Comparison of ENCODE assay signal across 10 cellular contexts in the genomic region with DNA sequence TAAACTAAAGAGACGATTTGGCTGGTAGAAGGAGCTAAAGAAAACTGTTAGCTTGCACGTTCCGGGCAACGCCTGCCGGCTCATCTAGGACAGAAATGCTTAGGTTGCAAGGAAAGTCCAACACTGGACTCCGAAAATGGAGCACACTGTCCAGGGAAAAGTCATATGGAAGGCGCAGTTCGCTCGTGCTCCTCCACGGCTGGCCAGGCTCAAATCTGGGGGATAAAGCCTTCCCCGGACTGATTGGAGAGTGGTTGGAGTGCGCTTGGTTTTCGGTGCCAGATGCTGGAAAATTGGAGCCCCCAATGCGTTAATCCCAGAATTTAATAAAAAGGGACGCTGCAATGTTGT. TPM values are rescaled to one million over a fixed set of nuclear protein-coding genes. Genes with fewer than 3 reads are reported as not detected.
DNase-seq lines count a peak whose midpoint lies in the region; ATAC-seq and TF ChIP-seq lines count a peak whose summit lies in the region.
"Had no signal": no experiment of that assay in that cellular context is flagged by ENCODE, and none has a peak within 500 bp of the region (broad histone marks: within the 10 kb centered on the region; RNA-seq: fewer than 3 reads in every experiment).

No MANE protein-coding gene starts in this region.

- ATAC-seq in IMR-90 (ENCODE audit: low read depth) (peak; percentile 9), left lung (peak; percentile 19)
- no peak for ATAC-seq in activated T-cell treated with anti-CD3 and anti-CD28 coated beads, Interleukin-2, amount 50 U/mL, for 4 hours
- ATAC-seq: activated CD8-positive, alpha-beta T cell treated with anti-CD3 and anti-CD28 coated beads, Interleukin-2, amount 10 ng/mL, durations not matched to agents 7 days and 5 days had no signal

- H3K27ac ChIP-seq in IMR-90 (ENCODE audit: insufficient read depth, low read length) = peak overlapping the region; percentile 67
- peak overlapping the region in 1 of 2 donors; percentile 8 for H3K27ac ChIP-seq in left lung
- no peak overlapping the region for H3K27ac ChIP-seq in subcutaneous abdominal adipose tissue (ENCODE audit: low read depth, low read length)

- TF ChIP-seq POLR2A in IMR-90 (IDR thresholded peaks at IDR 0.05; ENCODE audit: low read depth, low read length) = no peak

- H2AFZ ChIP-seq in IMR-90 (replicated peaks; ENCODE audit: low read length, poor library complexity) = peak overlapping the region; percentile 89

- no peaks in the 10 kb centered on the region for H3K27me3 ChIP-seq in IMR-90 (ENCODE audit: control insufficient read depth, insufficient read depth, low read length)
- H3K27me3 ChIP-seq in left lung = peaks cover 19 to 60% of the 10 kb centered on the region in 2 donors
- H3K27me3 ChIP-seq in subcutaneous abdominal adipose tissue (ENCODE audit: control insufficient read depth in 5 of 5, insufficient read depth in 4 of 5, low read length in 5 of 5) = peaks cover 7 to 21% (median 13%) of the 10 kb centered on the region in 5 donors

- in situ Hi-C loops in IMR-90 (cut with MboI; ENCODE audit: low sequenced_read_pairs) = no loop called here

- 3% methylated on average over 5 of the region's 15 CpGs; no CpG with 5 or more reads in 1 of the 2 experiments for WGBS in IMR-90 (ENCODE audit: extremely low coverage in 2 of 2, insufficient read length in 1 of 2), 2 experiments

- no peak for TF ChIP-seq RAD21 in IMR-90 (IDR thresholded peaks at IDR 0.05; ENCODE audit: low read length)

- H3K9me1 ChIP-seq in IMR-90 (ENCODE audit: insufficient read depth, low read length) = no peaks in the 10 kb centered on the region

- CTCF ChIA-PET in IMR-90 (lab: Yijun Ruan, JAX) = no interaction called here

- H4K5ac ChIP-seq in IMR-90 (ENCODE audit: low read depth, low read length) = peak overlapping the region; percentile 6; the same call in 1 of the 2 replicates

- H2BK20ac ChIP-seq in IMR-90 (ENCODE audit: low read depth, low read length) = peak overlapping the region; percentile 8; the same call in 1 of the 2 replicates

- peak overlapping the region; percentile 78 for H3K4ac ChIP-seq in IMR-90 (ENCODE audit: low read depth, low read length)

- H3K14ac ChIP-seq in IMR-90 (replicated peaks; ENCODE audit: low read depth, low read length) = peak overlapping the region; percentile 74

- peaks cover 0 to 17% of the 10 kb centered on the region in 2 experiments; a peak in 2 of 4 replicates for H3K79me1 ChIP-seq in IMR-90 (ENCODE audit: low read depth in 1 of 2, low read length in 2 of 2)

- peaks cover 9% of the 10 kb centered on the region for H3K4me1 Mint-ChIP-seq in activated T-cell treated with anti-CD3 and anti-CD28 coated beads, Interleukin-2, amount 50 U/mL, for 4 hours (ENCODE audit: low read depth)

- DNase-seq in IMR-90 = peak; percentile 33
- peak; percentile 22 for DNase-seq in choroid plexus epithelial cell (ENCODE audit: low read depth)
- no peak for DNase-seq in left lung
- DNase-seq in stimulated activated CD4-positive, alpha-beta T cell treated with anti-CD3 and anti-CD28 coated beads, Interleukin-1b, Interleukin-23, amount 100 ng/mL, for 48 hours = no peak
- DNase-seq in activated T-cell treated with anti-CD3 and anti-CD28 coated beads, Interleukin-2, amount 50 U/mL, for 4 hours = no peak
- no peak for DNase-seq in effector CD8-positive, alpha-beta T cell (lab: John Stamatoyannopoulos, UW)
- no peak for DNase-seq in GM19240 (ENCODE audit: insufficient read length, low spot score)
- DNase-seq: activated CD8-positive, alpha-beta T cell treated with anti-CD3 and anti-CD28 coated beads, Interleukin-2, amount 10 ng/mL, durations not matched to agents 7 days and 5 days; foreskin melanocyte had no signal

- H3K56ac ChIP-seq in IMR-90 (ENCODE audit: extremely low read depth, insufficient read depth, low read length) = peak overlapping the region; percentile 92

- peak overlapping the region; percentile 88 for H3K4me3 ChIP-seq in IMR-90 (ENCODE audit: insufficient read depth, low read depth, low read length)
- H3K4me3 ChIP-seq in choroid plexus epithelial cell (ENCODE audit: low read depth, low read length) = peak overlapping the region; percentile 60
- H3K4me3 ChIP-seq in left lung = peak overlapping the region; percentile 23 to 26
- H3K4me3 ChIP-seq in subcutaneous abdominal adipose tissue (ENCODE audit: low read depth in 1 of 5, low read length in 5 of 5) = peak overlapping the region; percentile 54 to 74 (median 64)

- H2BK120ac ChIP-seq in IMR-90 (ENCODE audit: low read depth, low read length) = peak overlapping the region; percentile 79

- POLR2A ChIA-PET in IMR-90 (lab: Charles Lee; ENCODE audit: unreplicated experiment) = no interaction called here

- H4K8ac ChIP-seq in IMR-90 (ENCODE audit: low read depth in 2 of 2, low read length in 2 of 2) = peak overlapping the region; percentile 30 to 41; a peak in 2 of 4 replicates

- peaks cover 40% of the 10 kb centered on the region for H3K27me3 Mint-ChIP-seq in activated T-cell treated with anti-CD3 and anti-CD28 coated beads, Interleukin-2, amount 50 U/mL, for 4 hours (ENCODE audit: low read depth)

- dilution Hi-C loops in IMR-90 (cut with HindIII; ENCODE audit: low sequenced_read_pairs, unreplicated experiment) = no loop called here

- BruUV-seq in IMR-90 (replicated peaks; lab: Mats Ljungman, UMichigan) = TSS peak; percentile 25

- peak overlapping the region; percentile 47; the same call in 1 of the 3 replicates for H2BK15ac ChIP-seq in IMR-90 (ENCODE audit: low read depth, low read length)

- no peaks in the 10 kb centered on the region for H4K20me1 ChIP-seq in IMR-90 (ENCODE audit: insufficient read depth, low read length)

- no peak overlapping the region for H2AK5ac ChIP-seq in IMR-90 (ENCODE audit: low read depth, low read length)

- H3K4me2 ChIP-seq in IMR-90 (ENCODE audit: low read depth, low read length) = peak overlapping the region; percentile 82

- H3K36me3 ChIP-seq in IMR-90 (ENCODE audit: control insufficient read depth, insufficient read depth, low read length) (no peaks in the 10 kb centered on the region), left lung (no peaks in the 10 kb centered on the region), subcutaneous abdominal adipose tissue (ENCODE audit: control insufficient read depth in 5 of 5, insufficient read depth in 5 of 5, low read length in 5 of 5) (no peaks in the 10 kb centered on the region)

- no peak for TF ChIP-seq CTCF in IMR-90 (conservative IDR thresholded peaks at IDR 0.05; ENCODE audit: low read depth, low read length)
- no peak for TF ChIP-seq CTCF in choroid plexus epithelial cell (conservative IDR thresholded peaks at IDR 0.05; ENCODE audit: low read depth, low read length)
- no peak for TF ChIP-seq CTCF in left lung (IDR thresholded peaks at IDR 0.05)

- no peaks in the 10 kb centered on the region for H3K9me3 Mint-ChIP-seq in activated T-cell treated with anti-CD3 and anti-CD28 coated beads, Interleukin-2, amount 50 U/mL, for 4 hours

- peaks cover 5% of the 10 kb centered on the region for H3K4me1 ChIP-seq in IMR-90 (ENCODE audit: control insufficient read depth, insufficient read depth, low read length)
- H3K4me1 ChIP-seq in left lung = peaks cover 7 to 9% of the 10 kb centered on the region in 2 donors
- H3K4me1 ChIP-seq in subcutaneous abdominal adipose tissue (ENCODE audit: control insufficient read depth in 5 of 5, insufficient read depth in 5 of 5, low read length in 5 of 5) = peaks cover 3 to 18% (median 13%) of the 10 kb centered on the region in 5 donors

- H2BK5ac ChIP-seq in IMR-90 (ENCODE audit: low read depth, low read length, poor library complexity, severe bottlenecking) = peak overlapping the region; percentile 66

- intact Hi-C loops in IMR-90 (cut with micrococcal nuclease) = loop anchor here (1.0 to 10.0 kb wide), 5 partner anchors 88 to 790 kb away; no protein-coding TSS in a partner anchor
- intact Hi-C loops in left lung (cut with DNase I) = no loop called here

- H3K9ac ChIP-seq in IMR-90 (ENCODE audit: low read depth, low read length) (peak overlapping the region; percentile 86), subcutaneous abdominal adipose tissue (ENCODE audit: low read length in 5 of 5) (peak overlapping the region in 2 of 5 donors; percentile 14 to 22)

- peak overlapping the region; percentile 74 for H4K91ac ChIP-seq in IMR-90 (ENCODE audit: insufficient read depth, low read depth, low read length)

- peak overlapping the region; percentile 52 for H3K18ac ChIP-seq in IMR-90 (ENCODE audit: low read depth, low read length)

- H3K23ac ChIP-seq in IMR-90 (ENCODE audit: low read depth, low read length) = peak overlapping the region; percentile 91

- H3K4me3 Mint-ChIP-seq in activated T-cell treated with anti-CD3 and anti-CD28 coated beads, Interleukin-2, amount 50 U/mL, for 4 hours = no peak overlapping the region
- H3K4me3 Mint-ChIP-seq: activated CD8-positive, alpha-beta T cell treated with anti-CD3 and anti-CD28 coated beads, Interleukin-2, amount 10 ng/mL, durations not matched to agents 7 days and 5 days had no signal

- H3K9me3 ChIP-seq in IMR-90 (ENCODE audit: control insufficient read depth, insufficient read depth, low read length) (no peaks in the 10 kb centered on the region), left lung (no peaks in the 10 kb centered on the region), subcutaneous abdominal adipose tissue (ENCODE audit: control insufficient read depth in 5 of 5, low read length in 5 of 5) (no peaks in the 10 kb centered on the region)

- H2AK9ac ChIP-seq in IMR-90 (replicated peaks; ENCODE audit: low read depth, low read length, poor library complexity) = no peak overlapping the region

- H3K36me3 Mint-ChIP-seq in activated T-cell treated with anti-CD3 and anti-CD28 coated beads, Interleukin-2, amount 50 U/mL, for 4 hours (ENCODE audit: insufficient read depth) = no peaks in the 10 kb centered on the region

TF ChIP-seq in IMR-90, 13 proteins besides CTCF, POLR2A, EP300 and RAD21 (continues in another document):
- TF ChIP-seq RCOR1 (IDR thresholded peaks at IDR 0.05; ENCODE audit: insufficient replicate concordance, low read length) = no peak
- 0 out of 2 replicates have a peak, but pooled peaks have one; percentile 34 for TF ChIP-seq MXI1 (IDR thresholded peaks at IDR 0.05; ENCODE audit: borderline replicate concordance, low read depth, low read length)
- no peak for TF ChIP-seq MAZ (IDR thresholded peaks at IDR 0.05; ENCODE audit: borderline replicate concordance, low read depth, low read length)
- TF ChIP-seq CHD1 (IDR thresholded peaks at IDR 0.05; ENCODE audit: low read depth, low read length) = 0 out of 2 replicates have a peak, but pooled peaks have one; percentile 5
- no peak for TF ChIP-seq RFX5 (IDR thresholded peaks at IDR 0.05; ENCODE audit: low read depth, low read length)
- TF ChIP-seq NFE2L2 (IDR thresholded peaks at IDR 0.05; ENCODE audit: low read depth, low read length) = no peak

RNA-seq across cellular contexts. Expression of gene CDH6, which starts 0.9 kb away (rescaled TPM):
- total RNA-seq in IMR-90 (2012; rRNA removed) (211 and 232 TPM in 2 replicates), left lung (10 to 100 TPM in 1 of 2 donors, 1 to 10 TPM in 1; 9.3 to 13.2 TPM)
- 69.1 and 72.2 TPM in 2 replicates for polyA plus RNA-seq in IMR-90 (2012; rRNA removed)
- polyA plus RNA-seq in IMR-90 (2012; cell fraction: cytosol; rRNA removed) = 21.5 and 33.5 TPM in 2 replicates
- 22.6 and 44.0 TPM in 2 replicates for polyA plus RNA-seq in IMR-90 (2012; cell fraction: nucleus; rRNA removed; ENCODE audit: low replicate concordance)
- not detected for total RNA-seq in activated T-cell treated with anti-CD3 and anti-CD28 coated beads, Interleukin-2, amount 50 U/mL, for 4 hours
- total RNA-seq: activated CD8-positive, alpha-beta T cell treated with anti-CD3 and anti-CD28 coated beads, Interleukin-2, amount 10 ng/mL, durations not matched to agents 7 days and 5 days had no signal

Comparison
In these comparisons a context has a peak if more than half of its experiments do, and no peak if none do; other contexts are left out.
1. ATAC-seq: peak in IMR-90 (single experiment) and left lung (single experiment); none in activated T-cell treated with anti-CD3 and anti-CD28 coated beads, Interleukin-2, amount 50 U/mL, for 4 hours (0 of 2).
2. DNase-seq: peak in IMR-90 (single experiment) and choroid plexus epithelial cell (single experiment); none in left lung (0 of 2), stimulated activated CD4-positive, alpha-beta T cell treated with anti-CD3 and anti-CD28 coated beads, Interleukin-1b, Interleukin-23, amount 100 ng/mL, for 48 hours (single experiment), activated T-cell treated with anti-CD3 and anti-CD28 coated beads, Interleukin-2, amount 50 U/mL, for 4 hours (single experiment), effector CD8-positive, alpha-beta T cell (single experiment) and GM19240 (single experiment).
3. H3K4me3 ChIP-seq: peak in every context shown above with its lines; median percentile 88 in IMR-90; 64 in subcutaneous abdominal adipose tissue; 60 in choroid plexus epithelial cell; 24 in left lung.
4. RNA of gene CDH6, which starts 0.9 kb away (total RNA-seq): 211 to 232 TPM in IMR-90; 9.3 to 13.2 TPM in left lung and not detected in activated T-cell treated with anti-CD3 and anti-CD28 coated beads, Interleukin-2, amount 50 U/mL, for 4 hours; every median in the first group is over 10 times any median in the second.